Comparison of ENCODE assay signal across 31 cellular contexts in the genomic region with DNA sequence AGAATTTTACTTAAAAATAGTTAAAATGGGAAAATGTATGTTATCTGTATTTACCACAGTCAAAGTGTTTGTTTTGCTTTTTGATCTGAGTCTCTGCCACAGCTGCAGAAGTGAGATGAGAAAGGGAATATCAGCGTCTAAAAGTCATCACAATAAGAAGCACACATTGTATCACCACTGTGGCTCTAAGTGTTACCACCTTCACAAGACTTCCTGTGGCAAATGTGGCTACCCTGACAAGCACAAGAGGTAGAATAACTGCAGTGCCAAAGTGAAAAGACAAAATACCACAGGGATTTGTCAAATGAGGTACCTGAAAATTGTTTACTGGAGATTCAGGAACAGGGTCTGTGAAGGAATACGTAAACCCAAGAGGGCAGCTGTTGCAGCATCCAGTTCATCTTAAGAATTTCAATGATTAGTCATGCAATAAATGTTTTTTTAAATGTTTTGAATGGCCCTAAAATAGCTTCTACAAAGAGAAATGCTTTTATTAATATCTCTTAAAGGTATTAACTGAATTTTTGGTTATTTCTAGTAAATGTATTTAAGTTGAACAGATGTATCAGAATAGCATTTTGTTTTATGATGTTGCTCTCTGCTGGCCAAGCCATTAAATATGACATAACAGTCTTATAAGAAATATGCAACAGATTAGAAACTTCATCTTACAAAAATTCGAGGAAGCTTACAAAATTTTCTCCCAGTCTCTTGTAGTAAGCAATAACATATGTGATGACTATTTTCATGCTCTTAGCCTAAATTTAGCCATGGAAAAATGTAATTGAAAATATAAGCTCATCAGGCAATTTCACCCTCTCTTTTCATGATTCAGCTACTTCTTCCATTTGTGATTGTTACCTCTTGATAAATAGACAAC.
DNase-seq lines count a peak whose midpoint lies in the region; ATAC-seq and TF ChIP-seq lines count a peak whose summit lies in the region.
"Had no signal": no experiment of that assay in that cellular context is flagged by ENCODE, and none has a peak within 500 bp of the region (broad histone marks: within the 10 kb centered on the region; RNA-seq: fewer than 3 reads in every experiment).

No MANE protein-coding gene starts in this region.

- POLR2A ChIA-PET in BJ (lab: Charles Lee) = no interaction called here

- TF ChIP-seq CTCF in BJ (IDR thresholded peaks at IDR 0.05; ENCODE audit: insufficient read depth, low read depth, low read length) = no peak
- peak; percentile 13 for TF ChIP-seq CTCF in neural cell (IDR thresholded peaks at IDR 0.05; ENCODE audit: poor library complexity, severe bottlenecking)
- TF ChIP-seq CTCF in glutamatergic neuron (IDR thresholded peaks at IDR 0.05; ENCODE audit: partially characterized antibody, unreplicated experiment) = no peak

- H3K4me3 ChIP-seq in BJ (ENCODE audit: low read depth, low read length) (no peak overlapping the region), neural cell (ENCODE audit: low read length) (no peak overlapping the region)
- H3K4me3 ChIP-seq: dorsolateral prefrontal cortex, GM12878, heart right ventricle, thoracic aorta, vagina had no signal

- no peaks in the 10 kb centered on the region for H3K79me2 ChIP-seq in neural cell (replicated peaks; ENCODE audit: insufficient read depth, low read length)

- H3K36me3 ChIP-seq in BJ (ENCODE audit: control insufficient read depth, insufficient read depth, low read length) (no peaks in the 10 kb centered on the region), neural cell (ENCODE audit: insufficient read depth, low read length) (no peaks in the 10 kb centered on the region)
- H3K36me3 ChIP-seq: heart right ventricle, thoracic aorta, vagina had no signal

- in situ Hi-C loops in ACHN (cut with HindIII; ENCODE audit: low pct_ligation_motif_present, low pct_unique_long_range_greater_than_20kb, low sequenced_read_pairs) = no loop called here

- H3K9me2 ChIP-seq in neural cell (ENCODE audit: insufficient read depth, low read length) = no peaks in the 10 kb centered on the region

- no peak overlapping the region for H3K4me3 Mint-ChIP-seq in glutamatergic neuron (ENCODE audit: unreplicated experiment)
- H3K4me3 Mint-ChIP-seq: activated CD4-positive, alpha-beta T cell treated with anti-CD3 and anti-CD28 coated beads for 36 hours; activated naive CD8-positive, alpha-beta T cell treated with anti-CD3 and anti-CD28 coated beads for 36 hours had no signal

- CTCF ChIA-PET in BJ (lab: Yijun Ruan, JAX) = no interaction called here

- ATAC-seq in HG02970 (IDR thresholded peaks at IDR 0.05; ENCODE audit: low FRiP score, unreplicated experiment) = no peak
- ATAC-seq: activated CD4-positive, alpha-beta T cell treated with anti-CD3 and anti-CD28 coated beads for 36 hours; GM12878; heart right ventricle; Panc1; sciatic nerve had no signal

- peak; percentile 23 for TF ChIP-seq RAD21 in neural cell (conservative IDR thresholded peaks at IDR 0.05)

- no peaks in the 10 kb centered on the region for H3K4me1 Mint-ChIP-seq in glutamatergic neuron (ENCODE audit: low read depth, unreplicated experiment)
- H3K4me1 Mint-ChIP-seq: activated CD4-positive, alpha-beta T cell treated with anti-CD3 and anti-CD28 coated beads for 36 hours; activated naive CD8-positive, alpha-beta T cell treated with anti-CD3 and anti-CD28 coated beads for 36 hours had no signal

- no peak overlapping the region for H3K4me2 ChIP-seq in neural cell (ENCODE audit: low read length)

- H3K27ac ChIP-seq in neural cell (ENCODE audit: low read length) = no peak overlapping the region
- H3K27ac ChIP-seq: dorsolateral prefrontal cortex, heart right ventricle, thoracic aorta, vagina had no signal

- no peak for TF ChIP-seq EP300 in neural cell (conservative IDR thresholded peaks at IDR 0.05; ENCODE audit: poor library complexity, severe bottlenecking)

- no peaks in the 10 kb centered on the region for H3K27me3 ChIP-seq in BJ (ENCODE audit: control insufficient read depth, insufficient read depth, low read length)
- H3K27me3 ChIP-seq in neural cell (ENCODE audit: insufficient read depth, low read depth, low read length) = no peaks in the 10 kb centered on the region
- H3K27me3 ChIP-seq: dorsolateral prefrontal cortex, heart right ventricle, vagina had no signal

- H3K9ac ChIP-seq in neural cell (ENCODE audit: low read length) = no peak overlapping the region

- H3K9me3 ChIP-seq in neural cell (ENCODE audit: low read length) = no peaks in the 10 kb centered on the region
- H3K9me3 ChIP-seq: thoracic aorta, vagina had no signal

- no peaks in the 10 kb centered on the region for H3F3A ChIP-seq in neural cell (ENCODE audit: insufficient read depth, low read length, poor library complexity, severe bottlenecking)

- H3K27ac Mint-ChIP-seq in glutamatergic neuron (ENCODE audit: unreplicated experiment) = no peak overlapping the region
- H3K27ac Mint-ChIP-seq: activated CD4-positive, alpha-beta T cell treated with anti-CD3 and anti-CD28 coated beads for 36 hours; activated naive CD8-positive, alpha-beta T cell treated with anti-CD3 and anti-CD28 coated beads for 36 hours; progenitor cell of endocrine pancreas had no signal

- DNase-seq in BJ (ENCODE audit: low read depth) (peak; percentile 79), Kasumi-1 (lab: John Stamatoyannopoulos, UW) (peak; percentile 3 to 5), fibroblast of gingiva (ENCODE audit: low read depth) (peak; percentile 42), ACHN (no peak), glutamatergic neuron (no peak), NCI-H146 treated with DMSO at 0.1 percent for 48 hours (lab: John Stamatoyannopoulos, UW; ENCODE audit: unreplicated experiment) (no peak)
- DNase-seq: activated CD4-positive, alpha-beta T cell treated with anti-CD3 and anti-CD28 coated beads for 36 hours; activated effector memory CD4-positive, alpha-beta T cell treated with Interleukin-2 at 50 U/mL for 16 hours; activated naive CD8-positive, alpha-beta T cell treated with anti-CD3 and anti-CD28 coated beads for 36 hours; activated T-cell treated with anti-CD3 and anti-CD28 coated beads for 4 hours; C1 segment of cervical spinal cord; caudate nucleus; COR-L47; DMS79 treated with DMSO at 0.1 percent for 48 hours; dorsolateral prefrontal cortex; heart right ventricle; kidney glomerular epithelial cell; NCI-H1092; NCI-H187 treated with DMSO at 0.1 percent for 48 hours; NCI-H526 treated with DMSO at 0.1 percent for 48 hours; SHP77; stimulated activated CD4-positive, alpha-beta T cell treated with anti-CD3 and anti-CD28 coated beads, Interleukin-15, amount 100 ng/mL, for 24 hours; stimulated activated naive CD4-positive, alpha-beta T cell had no signal

- no peaks in the 10 kb centered on the region for H4K20me1 ChIP-seq in neural cell (ENCODE audit: insufficient read depth)

- no peaks in the 10 kb centered on the region for H3K36me3 Mint-ChIP-seq in glutamatergic neuron (ENCODE audit: unreplicated experiment)
- H3K36me3 Mint-ChIP-seq: activated naive CD8-positive, alpha-beta T cell treated with anti-CD3 and anti-CD28 coated beads for 36 hours had no signal

- H3K27me3 Mint-ChIP-seq in glutamatergic neuron (ENCODE audit: unreplicated experiment) = no peaks in the 10 kb centered on the region
- H3K27me3 Mint-ChIP-seq: activated CD4-positive, alpha-beta T cell treated with anti-CD3 and anti-CD28 coated beads for 36 hours; activated naive CD8-positive, alpha-beta T cell treated with anti-CD3 and anti-CD28 coated beads for 36 hours; progenitor cell of endocrine pancreas had no signal

- no peaks in the 10 kb centered on the region for H3K9me3 Mint-ChIP-seq in glutamatergic neuron (ENCODE audit: unreplicated experiment)

- no peak overlapping the region for H2AFZ ChIP-seq in neural cell (ENCODE audit: low read depth, low read length)

TF ChIP-seq in neural cell, 6 proteins besides CTCF, POLR2A, EP300 and RAD21:
- TF ChIP-seq MXI1 (conservative IDR thresholded peaks at IDR 0.05; ENCODE audit: poor library complexity, severe bottlenecking) (no peak), SMC3 (conservative IDR thresholded peaks at IDR 0.05; ENCODE audit: poor library complexity) (no peak), EZH2 (IDR thresholded peaks at IDR 0.05; ENCODE audit: borderline replicate concordance, insufficient read depth, low read length, poor library complexity, severe bottlenecking) (no peak), POLR2AphosphoS5 (IDR thresholded peaks at IDR 0.05) (no peak), TAF1 (IDR thresholded peaks at IDR 0.05; ENCODE audit: low read depth) (no peak)
- TF ChIP-seq, protein P1, sequence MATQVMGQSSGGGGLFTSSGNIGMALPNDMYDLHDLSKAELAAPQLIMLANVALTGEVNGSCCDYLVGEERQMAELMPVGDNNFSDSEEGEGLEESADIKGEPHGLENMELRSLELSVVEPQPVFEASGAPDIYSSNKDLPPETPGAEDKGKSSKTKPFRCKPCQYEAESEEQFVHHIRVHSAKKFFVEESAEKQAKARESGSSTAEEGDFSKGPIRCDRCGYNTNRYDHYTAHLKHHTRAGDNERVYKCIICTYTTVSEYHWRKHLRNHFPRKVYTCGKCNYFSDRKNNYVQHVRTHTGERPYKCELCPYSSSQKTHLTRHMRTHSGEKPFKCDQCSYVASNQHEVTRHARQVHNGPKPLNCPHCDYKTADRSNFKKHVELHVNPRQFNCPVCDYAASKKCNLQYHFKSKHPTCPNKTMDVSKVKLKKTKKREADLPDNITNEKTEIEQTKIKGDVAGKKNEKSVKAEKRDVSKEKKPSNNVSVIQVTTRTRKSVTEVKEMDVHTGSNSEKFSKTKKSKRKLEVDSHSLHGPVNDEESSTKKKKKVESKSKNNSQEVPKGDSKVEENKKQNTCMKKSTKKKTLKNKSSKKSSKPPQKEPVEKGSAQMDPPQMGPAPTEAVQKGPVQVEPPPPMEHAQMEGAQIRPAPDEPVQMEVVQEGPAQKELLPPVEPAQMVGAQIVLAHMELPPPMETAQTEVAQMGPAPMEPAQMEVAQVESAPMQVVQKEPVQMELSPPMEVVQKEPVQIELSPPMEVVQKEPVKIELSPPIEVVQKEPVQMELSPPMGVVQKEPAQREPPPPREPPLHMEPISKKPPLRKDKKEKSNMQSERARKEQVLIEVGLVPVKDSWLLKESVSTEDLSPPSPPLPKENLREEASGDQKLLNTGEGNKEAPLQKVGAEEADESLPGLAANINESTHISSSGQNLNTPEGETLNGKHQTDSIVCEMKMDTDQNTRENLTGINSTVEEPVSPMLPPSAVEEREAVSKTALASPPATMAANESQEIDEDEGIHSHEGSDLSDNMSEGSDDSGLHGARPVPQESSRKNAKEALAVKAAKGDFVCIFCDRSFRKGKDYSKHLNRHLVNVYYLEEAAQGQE (IDR thresholded peaks at IDR 0.05; ENCODE audit: borderline replicate concordance) = no peak

Comparison
In these comparisons a context has a peak if more than half of its experiments do, and no peak if none do; other contexts are left out.
1. DNase-seq: peak in BJ (single experiment), Kasumi-1 (2 of 2) and fibroblast of gingiva (single experiment); none in ACHN (single experiment), glutamatergic neuron (single experiment) and NCI-H146 treated with DMSO at 0.1 percent for 48 hours (single experiment).